In the genomic region with DNA sequence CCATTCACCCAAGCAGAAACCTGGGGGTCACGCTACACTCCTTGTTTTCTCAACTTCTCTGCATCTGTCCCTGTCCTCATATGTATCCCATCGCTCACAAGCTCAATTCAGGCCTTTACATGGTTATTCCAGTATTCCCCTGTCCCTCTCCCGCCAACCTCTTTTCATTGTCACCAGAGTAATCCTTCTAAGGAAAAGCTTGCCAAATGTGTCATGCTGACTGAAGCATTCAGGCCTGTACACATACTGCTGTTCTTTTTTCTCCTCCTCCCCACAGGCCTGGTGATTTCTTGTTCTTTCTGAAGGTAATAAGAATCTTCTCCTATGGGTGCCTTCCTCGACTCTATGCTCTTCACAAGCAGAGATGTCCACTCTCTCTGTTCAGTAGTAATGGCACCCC, we compare ENCODE assay signal across 17 cellular contexts.
DNase-seq lines count a peak whose midpoint lies in the region; ATAC-seq and TF ChIP-seq lines count a peak whose summit lies in the region.
"Had no signal": no experiment of that assay in that cellular context is flagged by ENCODE, and none has a peak within 500 bp of the region (broad histone marks: within the 10 kb centered on the region; RNA-seq: fewer than 3 reads in every experiment).

No MANE protein-coding gene starts in this region.

- peak overlapping the region; percentile 25 for H2BK12ac ChIP-seq in trophoblast cell (ENCODE audit: low read length)

- no peak overlapping the region for H3K4me3 ChIP-seq in AG10803 (ENCODE audit: low read length)
- no peak overlapping the region for H3K4me3 ChIP-seq in dorsolateral prefrontal cortex
- no peak overlapping the region for H3K4me3 ChIP-seq in trophoblast cell (ENCODE audit: low read depth, low read length)
- no peak overlapping the region for H3K4me3 ChIP-seq in gastrocnemius medialis
- H3K4me3 ChIP-seq: A549, SK-N-MC had no signal

- TF ChIP-seq CTCF in AG10803 (conservative IDR thresholded peaks at IDR 0.05; ENCODE audit: low read length) (no peak), dorsolateral prefrontal cortex (IDR thresholded peaks at IDR 0.05 in 54 of 56, conservative IDR thresholded peaks at IDR 0.05 in 2 of 56; ENCODE audit: low read depth in 1 of 56, partially characterized antibody in 56 of 56) (no peak), gastrocnemius medialis (IDR thresholded peaks at IDR 0.05 in 4 of 5, conservative IDR thresholded peaks at IDR 0.05 in 1 of 5) (no peak)

- H3K9me3 ChIP-seq in trophoblast cell (ENCODE audit: insufficient read depth, low read depth, low read length) (no peaks in the 10 kb centered on the region), gastrocnemius medialis (no peaks in the 10 kb centered on the region)
- H3K9me3 ChIP-seq: A549, BE2C had no signal

- no peak overlapping the region for H3K9ac ChIP-seq in trophoblast cell (ENCODE audit: low read length)

- H3K14ac ChIP-seq in trophoblast cell (ENCODE audit: low read length), result no peak overlapping the region

- TF ChIP-seq POLR2A in gastrocnemius medialis (IDR thresholded peaks at IDR 0.05), result no peak

- H3K27ac ChIP-seq in dorsolateral prefrontal cortex (peak overlapping the region in 33 of 59 donors; percentile 0 to 61 (median 27)), trophoblast cell (ENCODE audit: low read depth, low read length) (no peak overlapping the region), gastrocnemius medialis (no peak overlapping the region)
- H3K27ac ChIP-seq: A549, SK-N-MC had no signal

- H2BK120ac ChIP-seq in trophoblast cell (ENCODE audit: insufficient read depth, low read length, poor library complexity), result peak overlapping the region; percentile 56

- in situ Hi-C loops in gastrocnemius medialis (cut with MboI; ENCODE audit: low sequenced_read_pairs in 4 of 4), result no loop called here

- H2BK5ac ChIP-seq in trophoblast cell (ENCODE audit: low read depth, low read length, poor library complexity), result no peak overlapping the region

- H3K36me3 ChIP-seq in trophoblast cell (ENCODE audit: control insufficient read depth in 1 of 2, insufficient read depth in 2 of 2, low read length in 2 of 2), result no peaks in the 10 kb centered on the region
- no peaks in the 10 kb centered on the region for H3K36me3 ChIP-seq in gastrocnemius medialis
- H3K36me3 ChIP-seq: BE2C had no signal

- no peak overlapping the region for H3K18ac ChIP-seq in trophoblast cell (ENCODE audit: low read length)

- peak overlapping the region; percentile 1 for H4K8ac ChIP-seq in trophoblast cell (ENCODE audit: low read depth, low read length)

- peaks cover 2% of the 10 kb centered on the region for H3K79me1 ChIP-seq in trophoblast cell (ENCODE audit: low read length)

- H3K4me1 ChIP-seq in trophoblast cell (ENCODE audit: control insufficient read depth in 1 of 2, insufficient read depth in 2 of 2, low read length in 2 of 2), result peaks cover 4 to 12% of the 10 kb centered on the region in 2 experiments
- no peaks in the 10 kb centered on the region for H3K4me1 ChIP-seq in gastrocnemius medialis
- H3K4me1 ChIP-seq: A549, BE2C had no signal

- peak overlapping the region; percentile 32 for H4K91ac ChIP-seq in trophoblast cell (ENCODE audit: low read depth, low read length)

- no peak overlapping the region for H2AFZ ChIP-seq in trophoblast cell (ENCODE audit: insufficient read depth, low read length, poor library complexity)

- H3K4ac ChIP-seq in trophoblast cell (ENCODE audit: low read depth, low read length), result no peak overlapping the region

- WGBS in trophoblast cell (ENCODE audit: extremely low coverage, insufficient coverage, insufficient read length), result no CpG with 5 or more reads among the region's 4 CpGs

- no peak overlapping the region for H4K12ac ChIP-seq in trophoblast cell (ENCODE audit: low read depth, low read length)

- ATAC-seq in gastrocnemius medialis, result no peak
- ATAC-seq: A549; CD8-positive, alpha-beta T cell had no signal

- intact Hi-C loops in dorsolateral prefrontal cortex (cut with DNase I), result loop anchor here in 1 of 2 donors (10.0 kb wide), 1 partner anchor 56 kb away; no protein-coding TSS in a partner anchor
- intact Hi-C loops in gastrocnemius medialis (cut with DNase I; ENCODE audit: low total_unique reads), result no loop called here

- peak; percentile 6 for DNase-seq in AG10803 (ENCODE audit: low read depth)
- peak; percentile 24 for DNase-seq in M059J (ENCODE audit: low read depth)
- no peak for DNase-seq in dorsolateral prefrontal cortex
- DNase-seq in trophoblast cell, result no peak
- DNase-seq in CD1c-positive myeloid dendritic cell (ENCODE audit: extremely low spot score), result no peak
- DNase-seq in SHP77 treated with DMSO at 0.1 percent for 48 hours (lab: John Stamatoyannopoulos, UW), result no peak
- no peak for DNase-seq in gastrocnemius medialis
- DNase-seq in NCI-H2107 treated with DMSO at 0.1 percent for 48 hours (lab: John Stamatoyannopoulos, UW; ENCODE audit: unreplicated experiment), result no peak
- DNase-seq: BE2C; CD8-positive, alpha-beta T cell; DND-41; H9; NCI-H146; NCI-H226; NCI-H526 had no signal

- no peak overlapping the region for H3K4me2 ChIP-seq in trophoblast cell (ENCODE audit: low read length)
- H3K4me2 ChIP-seq: A549 had no signal

- H3K27me3 ChIP-seq in dorsolateral prefrontal cortex (no peaks in the 10 kb centered on the region), trophoblast cell (ENCODE audit: insufficient read depth, low read length) (no peaks in the 10 kb centered on the region), gastrocnemius medialis (no peaks in the 10 kb centered on the region)

- H2AK5ac ChIP-seq in trophoblast cell (ENCODE audit: low read length), result no peak overlapping the region

- H3K79me2 ChIP-seq in trophoblast cell (ENCODE audit: control insufficient read depth, insufficient read depth, low read length, poor library complexity), result no peaks in the 10 kb centered on the region

- no peak overlapping the region for H3K23ac ChIP-seq in trophoblast cell (ENCODE audit: low read length)

Comparison
In these comparisons a context has a peak if more than half of its experiments do, and no peak if none do; other contexts are left out.
1. DNase-seq: peak in AG10803 (single experiment) and M059J (single experiment); none in dorsolateral prefrontal cortex (0 of 10), trophoblast cell (0 of 2), CD1c-positive myeloid dendritic cell (single experiment), SHP77 treated with DMSO at 0.1 percent for 48 hours (single experiment), gastrocnemius medialis (0 of 2) and NCI-H2107 treated with DMSO at 0.1 percent for 48 hours (single experiment).
2. H3K27ac ChIP-seq: peak in dorsolateral prefrontal cortex (33 of 59); none in trophoblast cell (single experiment) and gastrocnemius medialis (0 of 4).